In genomic region chr12:53198470-53199110, GRCh38 we compare ENCODE assay signal across 1 cellular context.
TF ChIP-seq lines count a peak whose summit lies in the region.

No MANE protein-coding gene starts in this region.

TF ChIP-seq in A549, 52 proteins besides CTCF, POLR2A, EP300 and RAD21:
- no peak for TF ChIP-seq ZC3H11A (IDR thresholded peaks at IDR 0.05)
- no peak for TF ChIP-seq USF2 (IDR thresholded peaks at IDR 0.05)
- no peak for TF ChIP-seq PBX3 (IDR thresholded peaks at IDR 0.05)
- TF ChIP-seq TFCP2L1 (CRISPR knock-in tag; IDR thresholded peaks at IDR 0.05): no peak
- TF ChIP-seq GATA3 (IDR thresholded peaks at IDR 0.05; ENCODE audit: borderline replicate concordance): no peak
- TF ChIP-seq BHLHE40 (IDR thresholded peaks at IDR 0.05; ENCODE audit: low read depth, low read length): no peak
- no peak for TF ChIP-seq NR3C1 (IDR thresholded peaks at IDR 0.05)
- TF ChIP-seq CEBPB (IDR thresholded peaks at IDR 0.05): no peak
- TF ChIP-seq CBX2 (IDR thresholded peaks at IDR 0.05; ENCODE audit: borderline replicate concordance, low read depth): no peak
- TF ChIP-seq HEYL (CRISPR knock-in tag; IDR thresholded peaks at IDR 0.05): no peak
- TF ChIP-seq FOXS1 (CRISPR knock-in tag; IDR thresholded peaks at IDR 0.05): no peak
- TF ChIP-seq RARB (CRISPR knock-in tag; IDR thresholded peaks at IDR 0.05): no peak
- TF ChIP-seq E2F6 (IDR thresholded peaks at IDR 0.05; ENCODE audit: borderline replicate concordance, low read depth): no peak
- no peak for TF ChIP-seq HMGXB4 (CRISPR knock-in tag; IDR thresholded peaks at IDR 0.05; ENCODE audit: borderline replicate concordance)
- no peak for TF ChIP-seq POLR2AphosphoS2 (conservative IDR thresholded peaks at IDR 0.05; ENCODE audit: low read length)
- no peak for TF ChIP-seq HOXB13 (CRISPR knock-in tag; IDR thresholded peaks at IDR 0.05; ENCODE audit: low read depth)
